In genomic region chr22:36201630-36202312, GRCh38 we compare ENCODE assay signal across 8 cellular contexts. TPM values are rescaled to one million over a fixed set of nuclear protein-coding genes. Genes with fewer than 3 reads are reported as not detected.
DNase-seq lines count a peak whose midpoint lies in the region; ATAC-seq, FAIRE-seq and TF ChIP-seq lines count a peak whose summit lies in the region.

TSS of gene APOL4 (minus strand) at chr22:36201809. CDS start at chr22:36201734, 75 bp downstream.

- H3K36me3 ChIP-seq in K562 (ENCODE audit: control insufficient read depth, insufficient read depth, low read length) = peaks cover 10% of the 10 kb centered on the region; the same call in 1 of the 3 replicates
- no peaks in the 10 kb centered on the region for H3K36me3 ChIP-seq in liver (ENCODE audit: control insufficient read depth in 4 of 4, insufficient read depth in 3 of 4, low read depth in 1 of 4, low read length in 3 of 4)
- H3K36me3 ChIP-seq in thoracic aorta = no peaks in the 10 kb centered on the region

- H3K4me2 ChIP-seq in K562 (ENCODE audit: insufficient read depth, low read length) = peak within 1 kb of the TSS; percentile 71

- H3K4me1 ChIP-seq in K562 (replicated peaks in 1 of 2; ENCODE audit: control insufficient read depth in 2 of 2, insufficient read depth in 2 of 2, low read length in 2 of 2) (peaks cover 40 to 42% of the 10 kb centered on the region in 2 experiments; a peak in 4 of 5 replicates), liver (ENCODE audit: control insufficient read depth in 4 of 4, insufficient read depth in 4 of 4, low read length in 3 of 4) (peaks cover 4 to 32% (median 24%) of the 10 kb centered on the region in 4 donors), thoracic aorta (ENCODE audit: control insufficient read depth in 1 of 2, low read depth in 2 of 2) (peaks cover 0 to 9% of the 10 kb centered on the region in 2 donors)

- no peaks in the 10 kb centered on the region for H3K27me3 ChIP-seq in K562 (ENCODE audit: control insufficient read depth in 2 of 2, insufficient read depth in 2 of 2, low read length in 2 of 2)
- H3K27me3 ChIP-seq in liver (ENCODE audit: control insufficient read depth in 4 of 4, insufficient read depth in 4 of 4, low read length in 3 of 4) = no peaks in the 10 kb centered on the region
- H3K27me3 ChIP-seq in thoracic aorta (replicated peaks; ENCODE audit: insufficient read depth) = no peaks in the 10 kb centered on the region

- H4K20me1 ChIP-seq in K562 (replicated peaks; ENCODE audit: control insufficient read depth, insufficient read depth, low read length) = no peaks in the 10 kb centered on the region

- H3K9me3 ChIP-seq in K562 (replicated peaks; ENCODE audit: control insufficient read depth, insufficient read depth, low read depth, low read length) = no peaks in the 10 kb centered on the region
- no peaks in the 10 kb centered on the region for H3K9me3 ChIP-seq in liver (ENCODE audit: control insufficient read depth in 4 of 4, low read length in 3 of 4)
- H3K9me3 ChIP-seq in thoracic aorta = no peaks in the 10 kb centered on the region

- 1% methylated on average over 11 of the region's 13 CpGs for WGBS in K562 (ENCODE audit: insufficient coverage, low coverage, missing lambda C conversion rate)
- WGBS in liver = 66% methylated on average over 13 of the region's 13 CpGs

- in situ Hi-C loops in K562 (cut with MboI) = no loop called here

- peak within 1 kb of the TSS; percentile 69 to 90 for H3K9ac ChIP-seq in K562 (ENCODE audit: insufficient read depth in 1 of 2, low read depth in 2 of 2, low read length in 2 of 2)
- H3K9ac ChIP-seq in liver (ENCODE audit: low read depth in 1 of 2, low read length in 2 of 2) = no peak within 1 kb of the TSS

- peak; percentile 79 for TF ChIP-seq EP300 in K562 (IDR thresholded peaks at IDR 0.05; ENCODE audit: low read length)

- H2AFZ ChIP-seq in K562 (ENCODE audit: low read depth, low read length) = peak within 1 kb of the TSS; percentile 84

- H3K36me3 Mint-ChIP-seq in activated T-cell treated with anti-CD3 and anti-CD28 coated beads, Interleukin-2, amount 50 U/mL, for 4 hours (ENCODE audit: insufficient read depth) = no peaks in the 10 kb centered on the region

- no TSS peak for BruUV-seq in K562 (replicated peaks; lab: Mats Ljungman, UMichigan)

- TF ChIP-seq RAD21 in K562 (CRISPR knock-in tag; conservative IDR thresholded peaks at IDR 0.05 in 1 of 2, IDR thresholded peaks at IDR 0.05 in 1 of 2) (no peak; a peak in 1 of 4 replicates), liver (IDR thresholded peaks at IDR 0.05) (no peak)

- intact Hi-C loops in K562 (cut with micrococcal nuclease) = no loop called here

- H3K4me3 Mint-ChIP-seq in activated T-cell treated with anti-CD3 and anti-CD28 coated beads, Interleukin-2, amount 50 U/mL, for 4 hours = no peak within 1 kb of the TSS

- POLR2A ChIA-PET in K562 (lab: Yijun Ruan, JAX) = interaction anchor here (0.6 to 1.9 kb wide), 4 partner anchors 9 to 371 kb away, joined by 3 to 5 read pairs (median 3); no protein-coding TSS in a partner anchor

- peak; percentile 71 for TF ChIP-seq POLR2A in K562 (conservative IDR thresholded peaks at IDR 0.05)

- ATAC-seq in K562 = peak; percentile 81
- ATAC-seq in thoracic aorta (ENCODE audit: insufficient number of reproducible peaks, low FRiP score, low read depth) = no peak
- ATAC-seq in HG02759 (IDR thresholded peaks at IDR 0.05; ENCODE audit: unreplicated experiment) = no peak
- no peak for ATAC-seq in activated T-cell treated with anti-CD3 and anti-CD28 coated beads, Interleukin-2, amount 50 U/mL, for 4 hours
- no peak for ATAC-seq in HG02884 (IDR thresholded peaks at IDR 0.05; ENCODE audit: unreplicated experiment)

- H3K4me3 ChIP-seq in K562 (peak within 1 kb of the TSS; percentile 35), liver (ENCODE audit: low read depth in 1 of 3, low read length in 3 of 3) (no peak within 1 kb of the TSS), thoracic aorta (peak within 1 kb of the TSS; percentile 11)

- CTCF ChIA-PET in K562 (lab: Yijun Ruan, JAX; ENCODE audit: low intra/inter-chr PET ratio) = interaction anchor here (0.6 kb wide), 1 partner anchor 32 kb away, joined by 4 read pairs; no protein-coding TSS in a partner anchor

- peak in 1 of 3 experiments; percentile 35; a peak in 1 of 6 replicates for TF ChIP-seq CTCF in K562 (IDR thresholded peaks at IDR 0.05 in 2 of 3, conservative IDR thresholded peaks at IDR 0.05 in 1 of 3; ENCODE audit: insufficient read depth in 2 of 3, low read depth in 1 of 3, low read length in 3 of 3)
- no peak for TF ChIP-seq CTCF in liver (IDR thresholded peaks at IDR 0.05; ENCODE audit: low read depth, low read length, missing input control)
- no peak for TF ChIP-seq CTCF in thoracic aorta (IDR thresholded peaks at IDR 0.05)

- peak; percentile 13 for DNase-seq in NCI-H146 (lab: John Stamatoyannopoulos, UW)
- no peak for DNase-seq in NCI-H146 treated with DMSO at 0.1 percent for 48 hours (lab: John Stamatoyannopoulos, UW; ENCODE audit: unreplicated experiment)
- DNase-seq in K562 (ENCODE audit: extremely low read depth in 1 of 4, low spot score in 3 of 4) = peak; percentile 58 to 93 (median 71)
- peak; percentile 15 for DNase-seq in thoracic aorta (ENCODE audit: low spot score)
- DNase-seq in activated T-cell treated with anti-CD3 and anti-CD28 coated beads, Interleukin-2, amount 50 U/mL, for 4 hours = no peak

- H3K27ac ChIP-seq in K562 (ENCODE audit: extremely low read depth, low read depth, low read length) = peak within 1 kb of the TSS; percentile 80
- H3K27ac ChIP-seq in liver (ENCODE audit: low read depth in 1 of 2, low read length in 2 of 2) = no peak within 1 kb of the TSS
- no peak within 1 kb of the TSS for H3K27ac ChIP-seq in thoracic aorta

- H3K9me1 ChIP-seq in K562 (ENCODE audit: control insufficient read depth, insufficient read depth, low read length) = no peaks in the 10 kb centered on the region

- peaks cover 18% of the 10 kb centered on the region for H3K79me2 ChIP-seq in K562 (ENCODE audit: control insufficient read depth, insufficient read depth, low read length)

- FAIRE-seq in K562 (lab: Jason Lieb, UNC) = peak; percentile 96

- no peaks in the 10 kb centered on the region for H3K9me3 Mint-ChIP-seq in activated T-cell treated with anti-CD3 and anti-CD28 coated beads, Interleukin-2, amount 50 U/mL, for 4 hours

- peaks cover 14% of the 10 kb centered on the region for H3K4me1 Mint-ChIP-seq in activated T-cell treated with anti-CD3 and anti-CD28 coated beads, Interleukin-2, amount 50 U/mL, for 4 hours (ENCODE audit: low read depth)

- H3K27me3 Mint-ChIP-seq in activated T-cell treated with anti-CD3 and anti-CD28 coated beads, Interleukin-2, amount 50 U/mL, for 4 hours (ENCODE audit: low read depth) = peaks cover 5% of the 10 kb centered on the region

TF ChIP-seq in K562, 482 proteins besides CTCF, POLR2A, EP300 and RAD21 (continues in another document):
- TF ChIP-seq NFRKB (IDR thresholded peaks at IDR 0.05; ENCODE audit: low read depth) = 0 out of 2 replicates have a peak, but pooled peaks have one; percentile 47
- TF ChIP-seq ZNF165 (CRISPR knock-in tag; IDR thresholded peaks at IDR 0.05; ENCODE audit: borderline replicate concordance) = no peak
- TF ChIP-seq KAT2B (IDR thresholded peaks at IDR 0.05; ENCODE audit: low read depth, low read length) = no peak
- no peak for TF ChIP-seq CBFB (CRISPR knock-in tag; IDR thresholded peaks at IDR 0.05)
- TF ChIP-seq SMARCA4 (IDR thresholded peaks at IDR 0.05) = no peak; the same call in 1 of the 2 replicates

TF ChIP-seq in liver, 16 proteins besides CTCF, POLR2A, EP300 and RAD21:
- peak; percentile 34 for TF ChIP-seq SP1 (IDR thresholded peaks at IDR 0.05)
- no peak for TF ChIP-seq GABPA (IDR thresholded peaks at IDR 0.05 in 1 of 2, conservative IDR thresholded peaks at IDR 0.05 in 1 of 2)

RNA-seq across cellular contexts. Expression of gene APOL4, which starts in this region (rescaled TPM):
- 11.5 and 14.1 TPM in 2 replicates for total RNA-seq in K562 (2011; cell fraction: chromatin; rRNA removed; ENCODE audit: low replicate concordance)
- 8.7 and 14.0 TPM in 2 replicates for total RNA-seq in K562 (2011; cell fraction: nucleolus; rRNA removed)
- 14.4 and 15.3 TPM in 2 replicates for total RNA-seq in K562 (2011; cell fraction: nucleoplasm; rRNA removed)
- total RNA-seq in K562 (2014; rRNA removed) = 6.6 and 9.4 TPM in 2 replicates
- 7.6 and 9.3 TPM in 2 replicates for total RNA-seq in K562 (2014; rRNA removed; fragmentation: Illumina TruSeq; extraction: Trizol)
- total RNA-seq in K562 (2015; rRNA removed; fragmentation: Illumina TruSeq; extraction: Trizol) = 11.0 and 11.9 TPM in 2 replicates
- total RNA-seq in K562 (2021) = 8.9 and 9.8 TPM in 2 replicates
- 14.3 and 14.5 TPM in 2 replicates for polyA plus RNA-seq in K562 (2011; rRNA removed)
- 14.6 and 18.4 TPM in 2 replicates for polyA plus RNA-seq in K562 (2011; cell fraction: cytosol; rRNA removed)
- polyA plus RNA-seq in K562 (2011; cell fraction: nucleus; rRNA removed) = 8.5 and 10.5 TPM in 2 replicates
- polyA plus RNA-seq in K562 (2012) = 16.0 and 18.4 TPM in 2 replicates
- 8.1 and 10.2 TPM in 2 replicates for polyA plus RNA-seq in K562 (2014; fragmentation: Illumina TruSeq; extraction: Trizol)
- polyA plus RNA-seq in K562 (2014; fragmentation: Nextera tagmentation; extraction: Ambion mirVana) = 10 to 100 TPM in 1 of 2 experiments, 1 to 10 TPM in 1; 8.9 to 15.0 TPM
- polyA plus RNA-seq in K562 (2014; rRNA removed) = 6.5 and 7.2 TPM in 2 replicates
- polyA minus RNA-seq in K562 (2011; rRNA and poly(A)+ RNA removed) = 32.8 and 36.6 TPM in 2 replicates
- 9.2 and 12.4 TPM in 2 replicates for polyA minus RNA-seq in K562 (2011; cell fraction: cytosol; rRNA and poly(A)+ RNA removed)
- polyA minus RNA-seq in K562 (2011; cell fraction: nucleus; rRNA and poly(A)+ RNA removed) = 6.5 and 15.6 TPM in 2 replicates
- 1 to 10 TPM; 1.5 to 2.3 TPM for total RNA-seq in liver
- polyA plus RNA-seq in liver = 1 to 10 TPM in 1 of 2 donors, under 1 TPM in 1; 0.59 to 2.2 TPM
- 10 to 100 TPM in 1 of 2 donors, 1 to 10 TPM in 1; 1.4 to 30.3 TPM for total RNA-seq in thoracic aorta
- under 1 TPM in 1 of 3 donors, not detected in 2; 0.27 TPM for total RNA-seq in activated T-cell treated with anti-CD3 and anti-CD28 coated beads, Interleukin-2, amount 50 U/mL, for 4 hours

Comparison
In these comparisons a context has a peak if more than half of its experiments do, and no peak if none do; other contexts are left out.
1. DNase-seq: peak in NCI-H146 (single experiment), K562 (4 of 4) and thoracic aorta (single experiment); none in NCI-H146 treated with DMSO at 0.1 percent for 48 hours (single experiment) and activated T-cell treated with anti-CD3 and anti-CD28 coated beads, Interleukin-2, amount 50 U/mL, for 4 hours (single experiment).
2. H3K4me3 ChIP-seq: peak in K562 (single experiment) and thoracic aorta (single experiment); none in liver (0 of 3).
3. H3K9ac ChIP-seq: peak in K562 (2 of 2); none in liver (0 of 2).